In genomic region chr2:239260546-239261327, GRCh38 we compare ENCODE assay signal across 17 cellular contexts.
DNase-seq lines count a peak whose midpoint lies in the region; ATAC-seq and TF ChIP-seq lines count a peak whose summit lies in the region.
"Had no signal": no experiment of that assay in that cellular context is flagged by ENCODE, and none has a peak within 500 bp of the region (broad histone marks: within the 10 kb centered on the region; RNA-seq: fewer than 3 reads in every experiment).

No MANE protein-coding gene starts in this region.

- H3K4me2 ChIP-seq in PC-9 = no peak overlapping the region
- H3K4me2 ChIP-seq: SK-N-SH had no signal

- DNase-seq in cardiac septum (ENCODE audit: low spot score) (peak; percentile 51), right atrium auricular region (ENCODE audit: low spot score) (no peak), PC-9 (no peak), OCI-M1 (lab: John Stamatoyannopoulos, UW) (no peak)
- no peak for DNase-seq in activated T-helper 2 cell treated with anti-CD3 and anti-CD28 coated beads, Interferon-gamma antibody, Interleukin-2, Interleukin-4, amounts not matched to agents 10 μg/mL and 5 μg/mL and 100 μg/mL, durations not matched to agents 14 hours and 24 hours and 36 hours (ENCODE audit: low spot score)
- no peak for DNase-seq in naive thymus-derived CD4-positive, alpha-beta T cell
- DNase-seq: activated B cell treated with CpG ODN at 0.5 μM for 24 hours; DMS79 treated with DMSO at 0.1 percent for 48 hours; effector CD4-positive, alpha-beta T cell; HCEC 1CT; NCI-H1436 treated with DMSO at 0.1 percent for 48 hours; NCI-H446; SK-N-SH had no signal

- H3K4me1 ChIP-seq in right atrium auricular region (peaks cover 0 to 71% of the 10 kb centered on the region in 2 donors), PC-9 (replicated peaks; ENCODE audit: insufficient read depth) (peaks cover 28% of the 10 kb centered on the region)
- H3K4me1 ChIP-seq in naive thymus-derived CD4-positive, alpha-beta T cell (ENCODE audit: control insufficient read depth in 2 of 2, insufficient read depth in 2 of 2, low read length in 2 of 2) = peaks cover 54 to 88% of the 10 kb centered on the region in 2 donors

- peak overlapping the region; percentile 72 for H3K4me3 Mint-ChIP-seq in activated T-helper 2 cell treated with anti-CD3 and anti-CD28 coated beads, Interferon-gamma antibody, Interleukin-2, Interleukin-4, amounts not matched to agents 10 μg/mL and 5 μg/mL and 100 μg/mL, durations not matched to agents 14 hours and 24 hours and 36 hours (ENCODE audit: low read depth)
- peak overlapping the region; percentile 42 to 93 (median 82) for H3K4me3 Mint-ChIP-seq in naive thymus-derived CD4-positive, alpha-beta T cell
- H3K4me3 Mint-ChIP-seq: activated B cell treated with CpG ODN at 0.5 μM for 24 hours, brain had no signal

- H3K36me3 Mint-ChIP-seq in activated T-helper 2 cell treated with anti-CD3 and anti-CD28 coated beads, Interferon-gamma antibody, Interleukin-2, Interleukin-4, amounts not matched to agents 10 μg/mL and 5 μg/mL and 100 μg/mL, durations not matched to agents 14 hours and 24 hours and 36 hours (ENCODE audit: low read depth) = peaks cover 41% of the 10 kb centered on the region
- H3K36me3 Mint-ChIP-seq in naive thymus-derived CD4-positive, alpha-beta T cell = peaks cover 11 to 27% (median 12%) of the 10 kb centered on the region in 5 donors

- no peak overlapping the region for H2AFZ ChIP-seq in PC-9

- H4K20me1 ChIP-seq in PC-9 (ENCODE audit: insufficient read depth) = no peaks in the 10 kb centered on the region

- CTCF ChIA-PET in naive thymus-derived CD4-positive, alpha-beta T cell (lab: Charles Lee) = interaction anchor here (0.8 kb wide), 1 partner anchor 37 kb away, joined by 4 read pairs; no protein-coding TSS in a partner anchor
- CTCF ChIA-PET in PC-9 (lab: Charles Lee) = no interaction called here

- no peak for ATAC-seq in naive thymus-derived CD4-positive, alpha-beta T cell
- ATAC-seq in HG03457 (IDR thresholded peaks at IDR 0.05; ENCODE audit: unreplicated experiment) (no peak), GM18517 (IDR thresholded peaks at IDR 0.05; ENCODE audit: unreplicated experiment) (no peak)

- H3K9me2 ChIP-seq in PC-9 (ENCODE audit: insufficient read depth) = no peaks in the 10 kb centered on the region
- H3K9me2 ChIP-seq: SK-N-SH had no signal

- no peak for TF ChIP-seq CTCF in right atrium auricular region (IDR thresholded peaks at IDR 0.05)
- TF ChIP-seq CTCF in PC-9 (conservative IDR thresholded peaks at IDR 0.05) = no peak

- BruUV-seq in PC-9 (replicated peaks; lab: Mats Ljungman, UMichigan) = no TSS peak

- peak overlapping the region; percentile 85 for H3K27ac Mint-ChIP-seq in activated T-helper 2 cell treated with anti-CD3 and anti-CD28 coated beads, Interferon-gamma antibody, Interleukin-2, Interleukin-4, amounts not matched to agents 10 μg/mL and 5 μg/mL and 100 μg/mL, durations not matched to agents 14 hours and 24 hours and 36 hours
- peak overlapping the region; percentile 83 to 96 (median 93) for H3K27ac Mint-ChIP-seq in naive thymus-derived CD4-positive, alpha-beta T cell
- H3K27ac Mint-ChIP-seq: activated B cell treated with CpG ODN at 0.5 μM for 24 hours had no signal

- H3K4me3 ChIP-seq in right atrium auricular region (no peak overlapping the region), PC-9 (no peak overlapping the region)
- no peak overlapping the region for H3K4me3 ChIP-seq in naive thymus-derived CD4-positive, alpha-beta T cell (ENCODE audit: low read length)
- H3K4me3 ChIP-seq: skin epidermis had no signal

- H3K4me1 Mint-ChIP-seq in activated T-helper 2 cell treated with anti-CD3 and anti-CD28 coated beads, Interferon-gamma antibody, Interleukin-2, Interleukin-4, amounts not matched to agents 10 μg/mL and 5 μg/mL and 100 μg/mL, durations not matched to agents 14 hours and 24 hours and 36 hours (ENCODE audit: low read depth) = peaks cover 74% of the 10 kb centered on the region
- H3K4me1 Mint-ChIP-seq in naive thymus-derived CD4-positive, alpha-beta T cell = peaks cover 63 to 97% (median 88%) of the 10 kb centered on the region in 7 donors

- H3K9me3 Mint-ChIP-seq in activated T-helper 2 cell treated with anti-CD3 and anti-CD28 coated beads, Interferon-gamma antibody, Interleukin-2, Interleukin-4, amounts not matched to agents 10 μg/mL and 5 μg/mL and 100 μg/mL, durations not matched to agents 14 hours and 24 hours and 36 hours = peaks cover 8% of the 10 kb centered on the region
- peaks cover 5 to 17% (median 8%) of the 10 kb centered on the region in 11 donors for H3K9me3 Mint-ChIP-seq in naive thymus-derived CD4-positive, alpha-beta T cell

- H3K9me3 ChIP-seq in right atrium auricular region (peaks cover 0 to 5% of the 10 kb centered on the region in 2 donors), PC-9 (ENCODE audit: insufficient read depth, low read depth) (no peaks in the 10 kb centered on the region; the same call in 1 of the 2 replicates)
- peaks cover 0 to 5% (median 0%) of the 10 kb centered on the region in 3 experiments for H3K9me3 ChIP-seq in naive thymus-derived CD4-positive, alpha-beta T cell (ENCODE audit: control insufficient read depth in 2 of 3, low read length in 3 of 3)
- H3K9me3 ChIP-seq: SK-N-SH had no signal

- H3K27me3 Mint-ChIP-seq in activated T-helper 2 cell treated with anti-CD3 and anti-CD28 coated beads, Interferon-gamma antibody, Interleukin-2, Interleukin-4, amounts not matched to agents 10 μg/mL and 5 μg/mL and 100 μg/mL, durations not matched to agents 14 hours and 24 hours and 36 hours (ENCODE audit: low read depth) = no peaks in the 10 kb centered on the region
- H3K27me3 Mint-ChIP-seq in naive thymus-derived CD4-positive, alpha-beta T cell = no peaks in the 10 kb centered on the region
- H3K27me3 Mint-ChIP-seq: brain had no signal

- no peak overlapping the region for H3K27ac ChIP-seq in right atrium auricular region
- peak overlapping the region; percentile 68 for H3K27ac ChIP-seq in naive thymus-derived CD4-positive, alpha-beta T cell (ENCODE audit: low read depth, low read length)
- H3K27ac ChIP-seq in PC-9 = no peak overlapping the region

- POLR2A ChIA-PET in naive thymus-derived CD4-positive, alpha-beta T cell (lab: Charles Lee) = interaction anchor here (0.7 to 22.2 kb wide), 5 partner anchors 13 to 86 kb away, joined by 3 to 362 read pairs (median 5); no protein-coding TSS in a partner anchor
- POLR2A ChIA-PET in PC-9 (lab: Charles Lee; ENCODE audit: unreplicated experiment) = no interaction called here

- no peaks in the 10 kb centered on the region for H3F3A ChIP-seq in PC-9 (ENCODE audit: insufficient read depth, low read depth)

- H3K79me2 ChIP-seq in PC-9 (ENCODE audit: low read depth) = peaks cover 17% of the 10 kb centered on the region; the same call in 1 of the 2 replicates

- intact Hi-C loops in cardiac septum (cut with DNase I) = no loop called here
- intact Hi-C loops in activated T-helper 2 cell treated with anti-CD3 and anti-CD28 coated beads, Interferon-gamma antibody, Interleukin-2, Interleukin-4, amounts not matched to agents 10 μg/mL and 5 μg/mL and 100 μg/mL, durations not matched to agents 14 hours and 24 hours and 36 hours (cut with micrococcal nuclease) = loop anchor here (10.0 kb wide), 1 partner anchor 226 kb away; no protein-coding TSS in a partner anchor
- intact Hi-C loops in naive thymus-derived CD4-positive, alpha-beta T cell (cut with micrococcal nuclease) = loop anchor here (10.0 kb wide), 3 partner anchors 46 to 1304 kb away; partner anchors contain the start of genes DUSP28 (in 1 of the 2), NDUFA10 (in 1 of the 2) and RNPEPL1 (in 1 of the 2)
- intact Hi-C loops in PC-9 (cut with micrococcal nuclease; ENCODE audit: unreplicated experiment) = no loop called here

- H3K36me3 ChIP-seq in right atrium auricular region (no peaks in the 10 kb centered on the region), PC-9 (ENCODE audit: low read depth) (no peaks in the 10 kb centered on the region)
- H3K36me3 ChIP-seq in naive thymus-derived CD4-positive, alpha-beta T cell (ENCODE audit: control insufficient read depth in 2 of 3, insufficient read depth in 3 of 3, low read length in 3 of 3) = no peaks in the 10 kb centered on the region

- H3K27me3 ChIP-seq in right atrium auricular region = no peaks in the 10 kb centered on the region
- H3K27me3 ChIP-seq in naive thymus-derived CD4-positive, alpha-beta T cell (ENCODE audit: control insufficient read depth in 2 of 2, insufficient read depth in 2 of 2, low read length in 2 of 2) = no peaks in the 10 kb centered on the region
- no peaks in the 10 kb centered on the region for H3K27me3 ChIP-seq in PC-9 (ENCODE audit: insufficient read depth, low read depth)

Comparison
In these comparisons a context has a peak if more than half of its experiments do, and no peak if none do; other contexts are left out.
1. intact Hi-C loops: an anchor here in activated T-helper 2 cell treated with anti-CD3 and anti-CD28 coated beads, Interferon-gamma antibody, Interleukin-2, Interleukin-4, amounts not matched to agents 10 μg/mL and 5 μg/mL and 100 μg/mL, durations not matched to agents 14 hours and 24 hours and 36 hours (10.0 kb wide) and naive thymus-derived CD4-positive, alpha-beta T cell (10.0 kb wide); none called in cardiac septum and PC-9.